1 cellular context compared by ENCODE assay signal in the genomic region with DNA sequence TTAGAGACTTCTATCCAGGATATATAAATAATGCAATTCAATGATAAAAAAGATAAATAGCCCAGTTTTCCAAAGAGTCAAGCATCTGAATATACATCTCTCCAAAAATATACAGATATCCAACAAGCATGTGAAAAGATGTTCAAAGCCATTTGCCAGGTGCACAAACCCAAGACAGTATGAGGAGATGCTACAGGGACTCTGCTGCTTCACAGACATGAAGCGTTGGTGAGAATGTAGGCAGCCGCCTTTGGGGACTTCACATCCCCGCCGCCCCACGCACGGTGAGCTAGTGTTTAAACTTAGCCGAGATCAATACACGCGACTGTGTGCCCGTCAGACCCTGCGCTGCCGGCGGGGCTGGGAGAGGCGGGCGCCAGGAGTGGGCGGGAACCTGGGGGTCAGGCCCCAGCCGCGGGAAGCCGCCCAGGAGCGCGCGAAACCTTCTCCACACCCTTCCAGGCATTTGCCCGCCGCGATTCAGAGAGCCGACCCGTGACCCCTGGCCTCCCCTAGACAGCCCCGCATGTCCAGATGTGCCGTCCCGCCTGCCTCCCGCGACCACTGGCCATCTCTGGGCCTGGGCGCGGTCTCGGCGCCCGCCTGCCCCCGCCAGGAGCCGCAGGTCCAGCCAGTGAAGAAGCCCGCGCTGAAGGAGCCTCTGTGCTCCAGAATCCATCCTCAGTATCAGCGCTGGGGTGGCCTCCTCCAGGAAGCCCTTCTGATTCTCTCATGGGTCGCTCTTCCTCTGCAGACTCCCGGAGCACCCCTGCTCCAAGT.
TF ChIP-seq lines count a peak whose summit lies in the region.

No MANE protein-coding gene starts in this region.

TF ChIP-seq in K562, 482 proteins besides CTCF, POLR2A, EP300 and RAD21 (continued from another document):
- TF ChIP-seq HNRNPLL (IDR thresholded peaks at IDR 0.05; ENCODE audit: low read depth, low read length, poor library complexity, severe bottlenecking) (peak; percentile 47), CHCHD3 (CRISPR knock-in tag; IDR thresholded peaks at IDR 0.05) (no peak), GATA2 (CRISPR knock-in tag; IDR thresholded peaks at IDR 0.05) (no peak), JUND (IDR thresholded peaks at IDR 0.05; ENCODE audit: borderline replicate concordance, low read depth, low read length) (no peak), JUND (tag; IDR thresholded peaks at IDR 0.05; ENCODE audit: borderline replicate concordance, low read depth, low read length) (no peak), BCOR (IDR thresholded peaks at IDR 0.05) (peak; percentile 63), SMAD4 (CRISPR knock-in tag; conservative IDR thresholded peaks at IDR 0.05) (0 out of 2 replicates have a peak, but pooled peaks have one; percentile 35), HIVEP1 (CRISPR knock-in tag; IDR thresholded peaks at IDR 0.05) (no peak), RCOR1 (IDR thresholded peaks at IDR 0.05; ENCODE audit: borderline replicate concordance in 1 of 2, low read depth in 2 of 2, low read length in 2 of 2) (peak in 1 of 2 experiments; percentile 57; a peak in 2 of 4 replicates), SIX5 (IDR thresholded peaks at IDR 0.05; ENCODE audit: borderline replicate concordance in 1 of 2, insufficient read depth in 1 of 2, low read depth in 1 of 2, low read length in 2 of 2) (no peak), SMC3 (conservative IDR thresholded peaks at IDR 0.05; ENCODE audit: insufficient read depth, low read depth, low read length) (no peak), TRIM24 (IDR thresholded peaks at IDR 0.05) (peak; percentile 27 to 33; a peak in 1 of 4 replicates), BHLHE40 (IDR thresholded peaks at IDR 0.05; ENCODE audit: low read length) (no peak), KDM2B (CRISPR knock-in tag; IDR thresholded peaks at IDR 0.05) (peak; percentile 47; the same call in 1 of the 2 replicates), NONO (IDR thresholded peaks at IDR 0.05; ENCODE audit: low read depth in 2 of 2, low read length in 1 of 2) (0 out of 4 replicates have a peak, but pooled peaks of 1 of the 2 experiments have one; percentile 12), NRF1 (conservative IDR thresholded peaks at IDR 0.05 in 1 of 2, IDR thresholded peaks at IDR 0.05 in 1 of 2) (peak; percentile 12 to 26; a peak in 2 of 4 replicates), NR2C2 (CRISPR knock-in tag; IDR thresholded peaks at IDR 0.05) (peak; percentile 33; the same call in 1 of the 2 replicates), NR2C2 (tag; IDR thresholded peaks at IDR 0.05) (peak; percentile 50), CBX5 (IDR thresholded peaks at IDR 0.05; ENCODE audit: borderline replicate concordance, low read depth) (no peak), ZNF253 (CRISPR knock-in tag; conservative IDR thresholded peaks at IDR 0.05) (no peak), EWSR1 (IDR thresholded peaks at IDR 0.05; ENCODE audit: borderline replicate concordance, low read depth, partially characterized antibody) (no peak), ZNF140 (CRISPR knock-in tag; IDR thresholded peaks at IDR 0.05) (no peak), HDAC2 (IDR thresholded peaks at IDR 0.05) (peak; percentile 54; the same call in 1 of the 2 replicates), KDM5B (IDR thresholded peaks at IDR 0.05; ENCODE audit: insufficient replicate concordance, low read depth, low read length) (peak; percentile 51)
